8 cellular contexts compared by ENCODE assay signal in the genomic region with DNA sequence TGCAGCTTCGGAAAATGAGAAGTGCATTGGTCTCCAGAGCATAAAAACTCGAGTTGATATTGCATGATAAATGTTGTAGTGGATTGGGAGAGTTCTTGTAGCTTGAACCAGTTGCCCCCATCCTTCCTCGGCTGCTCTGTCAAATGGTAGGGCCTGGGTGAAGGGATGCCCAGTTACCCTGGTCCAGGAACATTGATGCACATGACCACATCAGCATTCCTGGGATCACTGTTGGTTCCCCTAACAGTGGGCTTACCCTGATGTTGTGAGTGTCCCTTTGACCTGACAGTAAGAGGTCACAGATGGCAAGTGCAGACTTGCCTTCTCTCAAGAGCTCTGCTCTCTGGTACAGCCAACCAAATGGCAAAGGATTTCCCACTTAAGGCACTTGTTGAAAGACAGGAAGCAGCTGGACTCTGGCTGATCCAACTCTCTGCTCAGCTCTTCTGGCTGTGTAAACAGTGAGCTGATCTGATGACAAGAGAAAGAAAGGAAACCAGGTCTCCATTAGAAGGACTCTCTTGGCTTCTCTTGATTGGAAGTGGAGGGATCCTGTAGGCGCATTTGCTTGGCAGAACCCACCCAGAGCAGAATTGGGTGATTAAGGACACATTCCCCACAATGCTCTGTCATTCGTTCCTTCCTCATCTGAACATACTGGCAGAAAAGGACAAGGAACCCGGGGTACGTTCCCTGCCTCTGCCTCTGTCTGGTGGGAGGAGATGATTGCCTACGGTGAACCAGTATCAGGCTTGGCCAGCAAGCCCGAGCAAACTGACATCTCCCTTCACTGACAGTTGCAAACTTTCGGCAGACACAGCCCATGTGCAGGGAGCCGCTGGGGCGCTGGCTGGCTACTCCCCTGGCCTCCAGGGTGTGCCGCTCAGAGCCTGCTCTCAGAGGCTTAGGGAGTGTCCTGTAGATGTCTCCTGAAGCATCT.
DNase-seq lines count a peak whose midpoint lies in the region; ATAC-seq and TF ChIP-seq lines count a peak whose summit lies in the region.

No MANE protein-coding gene starts in this region.

- H3K4me3 ChIP-seq in GM12865 (ENCODE audit: low read depth, low read length) = no peak overlapping the region
- no peak overlapping the region for H3K4me3 ChIP-seq in parathyroid adenoma (ENCODE audit: low read depth, low read length)

- no peaks in the 10 kb centered on the region for H3K27me3 ChIP-seq in parathyroid adenoma (ENCODE audit: control insufficient read depth, insufficient read depth, low read length)

- no peak for ATAC-seq in HG03175 (IDR thresholded peaks at IDR 0.05; ENCODE audit: unreplicated experiment)

- H3K4me1 ChIP-seq in parathyroid adenoma = peaks cover 20% of the 10 kb centered on the region

- H3K27ac ChIP-seq in parathyroid adenoma = peak overlapping the region; percentile 30

- peak overlapping the region; percentile 3 for H2AFZ ChIP-seq in parathyroid adenoma

- TF ChIP-seq POLR2A in erythroblast (IDR thresholded peaks at IDR 0.05; ENCODE audit: low read length) = peak; percentile 73

- no peaks in the 10 kb centered on the region for H3K9me3 ChIP-seq in parathyroid adenoma (ENCODE audit: control insufficient read depth, low read length)

- H3K9ac ChIP-seq in parathyroid adenoma = no peak overlapping the region

- peaks cover 66% of the 10 kb centered on the region for H3K79me2 ChIP-seq in parathyroid adenoma

- H3K4me2 ChIP-seq in parathyroid adenoma (ENCODE audit: low read length) = no peak overlapping the region

- no peaks in the 10 kb centered on the region for H3K36me3 ChIP-seq in parathyroid adenoma (ENCODE audit: control insufficient read depth, insufficient read depth, low read length)

- DNase-seq in GM12865 (ENCODE audit: low read depth) (peak; percentile 18), NCI-H524 (lab: John Stamatoyannopoulos, UW) (peak; percentile 95 to 98), erythroblast (lab: John Stamatoyannopoulos, UW) (peak; percentile 89 to 94), C1 segment of cervical spinal cord (lab: John Stamatoyannopoulos, UW) (no peak), NOMO-1 treated with DMSO at 0.1 percent for 48 hours (lab: John Stamatoyannopoulos, UW; ENCODE audit: unreplicated experiment) (no peak)
- no peak for DNase-seq in stimulated activated CD8-positive, alpha-beta memory T cell treated with anti-CD3 and anti-CD28 coated beads, Interleukin-4, amount 100 ng/mL, for 48 hours

- no peak for TF ChIP-seq CTCF in GM12865 (IDR thresholded peaks at IDR 0.05; ENCODE audit: insufficient read depth, low read depth, low read length, missing control alignments)
- TF ChIP-seq CTCF in parathyroid adenoma (IDR thresholded peaks at IDR 0.05) = peak; percentile 33

Comparison
In these comparisons a context has a peak if more than half of its experiments do, and no peak if none do; other contexts are left out.
1. DNase-seq: peak in GM12865 (single experiment), NCI-H524 (2 of 2) and erythroblast (2 of 2); none in C1 segment of cervical spinal cord (0 of 14), NOMO-1 treated with DMSO at 0.1 percent for 48 hours (single experiment) and stimulated activated CD8-positive, alpha-beta memory T cell treated with anti-CD3 and anti-CD28 coated beads, Interleukin-4, amount 100 ng/mL, for 48 hours (single experiment).